In the genomic region with DNA sequence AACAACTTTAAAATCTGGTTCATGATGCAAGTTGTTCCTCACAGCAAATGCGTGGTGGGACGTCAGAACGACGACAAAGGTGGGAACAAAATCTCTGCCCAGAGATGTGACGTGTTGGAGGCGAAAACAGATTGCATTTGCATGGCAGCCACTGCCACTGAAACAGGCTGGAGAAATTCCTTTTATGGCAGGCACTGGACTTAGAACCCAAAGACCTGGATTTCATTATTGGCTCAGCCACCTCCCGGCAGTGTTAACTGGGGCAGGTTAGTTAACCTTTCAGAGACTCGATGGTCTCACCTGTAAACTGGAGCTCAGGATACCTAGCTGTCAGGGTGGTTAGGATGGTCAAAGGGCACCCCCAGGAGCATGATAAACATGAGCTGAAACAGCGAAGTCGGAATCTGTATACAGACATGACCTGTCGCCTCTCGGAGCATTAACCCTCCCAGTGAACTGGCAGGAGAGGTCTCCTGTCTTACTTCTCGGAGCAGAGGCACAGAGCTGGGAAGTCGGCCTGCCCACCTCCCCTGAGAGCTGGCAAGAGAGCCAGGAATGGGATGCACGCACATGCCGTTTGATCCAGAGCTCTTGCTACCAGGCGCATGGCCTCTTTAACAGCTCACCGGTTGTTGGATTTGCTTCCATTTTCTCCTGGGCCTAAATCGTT, we compare ENCODE assay signal across 1 cellular context.
TF ChIP-seq lines count a peak whose summit lies in the region.

No MANE protein-coding gene starts in this region.

TF ChIP-seq in SK-N-SH treated with all-trans-retinoic acid at 6 μM for 48 hours, 23 proteins besides CTCF, POLR2A, EP300 and RAD21:
- TF ChIP-seq OSR1 (CRISPR knock-in tag; IDR thresholded peaks at IDR 0.05) (no peak), TCF4 (CRISPR knock-in tag; IDR thresholded peaks at IDR 0.05; ENCODE audit: borderline replicate concordance) (no peak), CSDC2 (CRISPR knock-in tag; IDR thresholded peaks at IDR 0.05) (no peak), ZNF565 (CRISPR knock-in tag; conservative IDR thresholded peaks at IDR 0.05; ENCODE audit: low read depth) (no peak), ARNTL (CRISPR knock-in tag; IDR thresholded peaks at IDR 0.05; ENCODE audit: borderline replicate concordance, low read depth) (no peak), GLIS3 (CRISPR knock-in tag; IDR thresholded peaks at IDR 0.05) (no peak), PPARA (CRISPR knock-in tag; IDR thresholded peaks at IDR 0.05; ENCODE audit: borderline replicate concordance) (no peak), ISL1 (CRISPR knock-in tag; IDR thresholded peaks at IDR 0.05) (no peak), ZNF8 (CRISPR knock-in tag; IDR thresholded peaks at IDR 0.05) (no peak), ESRRG (CRISPR knock-in tag; IDR thresholded peaks at IDR 0.05) (no peak), PATZ1 (CRISPR knock-in tag; IDR thresholded peaks at IDR 0.05; ENCODE audit: borderline replicate concordance) (no peak), TOX (CRISPR knock-in tag; IDR thresholded peaks at IDR 0.05; ENCODE audit: borderline replicate concordance) (no peak), BACH2 (CRISPR knock-in tag; IDR thresholded peaks at IDR 0.05; ENCODE audit: borderline replicate concordance) (no peak)
- TF ChIP-seq, protein P1, sequence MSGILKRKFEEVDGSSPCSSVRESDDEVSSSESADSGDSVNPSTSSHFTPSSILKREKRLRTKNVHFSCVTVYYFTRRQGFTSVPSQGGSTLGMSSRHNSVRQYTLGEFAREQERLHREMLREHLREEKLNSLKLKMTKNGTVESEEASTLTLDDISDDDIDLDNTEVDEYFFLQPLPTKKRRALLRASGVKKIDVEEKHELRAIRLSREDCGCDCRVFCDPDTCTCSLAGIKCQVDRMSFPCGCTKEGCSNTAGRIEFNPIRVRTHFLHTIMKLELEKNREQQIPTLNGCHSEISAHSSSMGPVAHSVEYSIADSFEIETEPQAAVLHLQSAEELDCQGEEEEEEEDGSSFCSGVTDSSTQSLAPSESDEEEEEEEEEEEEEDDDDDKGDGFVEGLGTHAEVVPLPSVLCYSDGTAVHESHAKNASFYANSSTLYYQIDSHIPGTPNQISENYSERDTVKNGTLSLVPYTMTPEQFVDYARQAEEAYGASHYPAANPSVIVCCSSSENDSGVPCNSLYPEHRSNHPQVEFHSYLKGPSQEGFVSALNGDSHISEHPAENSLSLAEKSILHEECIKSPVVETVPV (CRISPR knock-in tag; IDR thresholded peaks at IDR 0.05): no peak
- TF ChIP-seq, protein P2, sequence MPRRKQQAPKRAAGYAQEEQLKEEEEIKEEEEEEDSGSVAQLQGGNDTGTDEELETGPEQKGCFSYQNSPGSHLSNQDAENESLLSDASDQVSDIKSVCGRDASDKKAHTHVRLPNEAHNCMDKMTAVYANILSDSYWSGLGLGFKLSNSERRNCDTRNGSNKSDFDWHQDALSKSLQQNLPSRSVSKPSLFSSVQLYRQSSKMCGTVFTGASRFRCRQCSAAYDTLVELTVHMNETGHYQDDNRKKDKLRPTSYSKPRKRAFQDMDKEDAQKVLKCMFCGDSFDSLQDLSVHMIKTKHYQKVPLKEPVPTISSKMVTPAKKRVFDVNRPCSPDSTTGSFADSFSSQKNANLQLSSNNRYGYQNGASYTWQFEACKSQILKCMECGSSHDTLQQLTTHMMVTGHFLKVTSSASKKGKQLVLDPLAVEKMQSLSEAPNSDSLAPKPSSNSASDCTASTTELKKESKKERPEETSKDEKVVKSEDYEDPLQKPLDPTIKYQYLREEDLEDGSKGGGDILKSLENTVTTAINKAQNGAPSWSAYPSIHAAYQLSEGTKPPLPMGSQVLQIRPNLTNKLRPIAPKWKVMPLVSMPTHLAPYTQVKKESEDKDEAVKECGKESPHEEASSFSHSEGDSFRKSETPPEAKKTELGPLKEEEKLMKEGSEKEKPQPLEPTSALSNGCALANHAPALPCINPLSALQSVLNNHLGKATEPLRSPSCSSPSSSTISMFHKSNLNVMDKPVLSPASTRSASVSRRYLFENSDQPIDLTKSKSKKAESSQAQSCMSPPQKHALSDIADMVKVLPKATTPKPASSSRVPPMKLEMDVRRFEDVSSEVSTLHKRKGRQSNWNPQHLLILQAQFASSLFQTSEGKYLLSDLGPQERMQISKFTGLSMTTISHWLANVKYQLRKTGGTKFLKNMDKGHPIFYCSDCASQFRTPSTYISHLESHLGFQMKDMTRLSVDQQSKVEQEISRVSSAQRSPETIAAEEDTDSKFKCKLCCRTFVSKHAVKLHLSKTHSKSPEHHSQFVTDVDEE (CRISPR knock-in tag; IDR thresholded peaks at IDR 0.05): no peak
- TF ChIP-seq, protein P3, sequence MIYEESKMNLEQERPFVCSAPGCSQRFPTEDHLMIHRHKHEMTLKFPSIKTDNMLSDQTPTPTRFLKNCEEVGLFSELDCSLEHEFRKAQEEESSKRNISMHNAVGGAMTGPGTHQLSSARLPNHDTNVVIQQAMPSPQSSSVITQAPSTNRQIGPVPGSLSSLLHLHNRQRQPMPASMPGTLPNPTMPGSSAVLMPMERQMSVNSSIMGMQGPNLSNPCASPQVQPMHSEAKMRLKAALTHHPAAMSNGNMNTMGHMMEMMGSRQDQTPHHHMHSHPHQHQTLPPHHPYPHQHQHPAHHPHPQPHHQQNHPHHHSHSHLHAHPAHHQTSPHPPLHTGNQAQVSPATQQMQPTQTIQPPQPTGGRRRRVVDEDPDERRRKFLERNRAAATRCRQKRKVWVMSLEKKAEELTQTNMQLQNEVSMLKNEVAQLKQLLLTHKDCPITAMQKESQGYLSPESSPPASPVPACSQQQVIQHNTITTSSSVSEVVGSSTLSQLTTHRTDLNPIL (CRISPR knock-in tag; IDR thresholded peaks at IDR 0.05; ENCODE audit: low read depth): no peak
TF ChIP-seq in SK-N-SH treated with all-trans-retinoic acid at 6 μM for 48 hours: peak in this region for 0.
